ENCODE assay signal across 18 cellular contexts in genomic region chr5:125595095-125595494, GRCh38.
A peak's percentile ranks its signal among the peaks of the same experiment; 100 is the strongest.
DNase-seq lines count a peak whose midpoint lies in the region; ATAC-seq and TF ChIP-seq lines count a peak whose summit lies in the region.
"Had no signal": no experiment of that assay in that cellular context is flagged by ENCODE, and none has a peak within 500 bp of the region (broad histone marks: within the 10 kb centered on the region; RNA-seq: fewer than 3 reads in every experiment).

No MANE protein-coding gene starts in this region.

- H3K36me3 ChIP-seq in colonic mucosa, result no peaks in the 10 kb centered on the region
- H3K36me3 ChIP-seq in CD8-positive, alpha-beta memory T cell (ENCODE audit: insufficient read depth, low read length), result no peaks in the 10 kb centered on the region
- H3K36me3 ChIP-seq: tibial artery had no signal

- H3K9me3 ChIP-seq in colonic mucosa, result no peaks in the 10 kb centered on the region
- no peaks in the 10 kb centered on the region for H3K9me3 ChIP-seq in CD8-positive, alpha-beta memory T cell (ENCODE audit: low read length)
- H3K9me3 ChIP-seq: tibial artery had no signal

- intact Hi-C loops in colonic mucosa (cut with DNase I), result no loop called here
- intact Hi-C loops in sciatic nerve (cut with DNase I), result no loop called here

- DNase-seq in Ammon's horn (ENCODE audit: low spot score) (peak; percentile 80), colonic mucosa (peak; percentile 42), sciatic nerve (ENCODE audit: low spot score) (no peak), EL (no peak)
- DNase-seq in CD8-positive, alpha-beta memory T cell, result no peak
- DNase-seq: activated CD4-positive, alpha-beta T cell treated with anti-CD3 and anti-CD28 coated beads, Interleukin-2, amount 50 U/mL, for 1 hour; DMS 273 treated with DMSO at 0.1 percent for 48 hours; NCI-H1694; NCI-H526 treated with DMSO at 0.1 percent for 48 hours; tibial artery had no signal

- H3K27me3 ChIP-seq in colonic mucosa (no peaks in the 10 kb centered on the region), layer of hippocampus (ENCODE audit: control insufficient read depth, insufficient read depth, low read length) (no peaks in the 10 kb centered on the region)
- no peaks in the 10 kb centered on the region for H3K27me3 ChIP-seq in CD8-positive, alpha-beta memory T cell (ENCODE audit: insufficient read depth, low read length, poor library complexity, severe bottlenecking)
- H3K27me3 ChIP-seq: tibial artery had no signal

- no peaks in the 10 kb centered on the region for H3K27me3 Mint-ChIP-seq in CD8-positive, alpha-beta memory T cell

- CTCF ChIA-PET in CD8-positive, alpha-beta memory T cell (lab: Charles Lee), result no interaction called here

- no peaks in the 10 kb centered on the region for H3K4me1 Mint-ChIP-seq in CD8-positive, alpha-beta memory T cell

- peaks cover 0 to 10% (median 5%) of the 10 kb centered on the region in 5 donors for H3K9me3 Mint-ChIP-seq in CD8-positive, alpha-beta memory T cell

- ATAC-seq in sciatic nerve, result peak; percentile 61
- ATAC-seq in GM18519 (IDR thresholded peaks at IDR 0.05; ENCODE audit: low FRiP score, unreplicated experiment), result no peak
- no peak for ATAC-seq in GM21825 (IDR thresholded peaks at IDR 0.05; ENCODE audit: unreplicated experiment)

- TF ChIP-seq CTCF in colonic mucosa (IDR thresholded peaks at IDR 0.05), result no peak

- H3K27ac ChIP-seq in colonic mucosa (no peak overlapping the region), layer of hippocampus (ENCODE audit: low read depth, low read length) (peak overlapping the region; percentile 44)
- no peak overlapping the region for H3K27ac ChIP-seq in CD8-positive, alpha-beta memory T cell (ENCODE audit: low read depth, low read length)
- H3K27ac ChIP-seq: RWPE1, tibial artery had no signal

- no peak overlapping the region for H3K9ac ChIP-seq in colonic mucosa (ENCODE audit: low read depth in 2 of 2, low read length in 2 of 2)

- H3K4me1 ChIP-seq in colonic mucosa, result no peaks in the 10 kb centered on the region
- H3K4me1 ChIP-seq in CD8-positive, alpha-beta memory T cell (ENCODE audit: insufficient read depth, low read length), result no peaks in the 10 kb centered on the region
- H3K4me1 ChIP-seq: tibial artery had no signal

- no peak overlapping the region for H3K27ac Mint-ChIP-seq in CD8-positive, alpha-beta memory T cell
- H3K27ac Mint-ChIP-seq: activated T-helper 2 cell treated with anti-CD3 and anti-CD28 coated beads, Interferon-gamma antibody, Interleukin-2, Interleukin-4, amounts not matched to agents 10 μg/mL and 5 μg/mL and 100 μg/mL, durations not matched to agents 14 hours and 24 hours and 36 hours; T-helper 2 cell treated with Interferon-gamma antibody and Interleukin-4, amounts not matched to agents 5 μg/mL and 100 μg/mL, for 36 hours had no signal

- H3K4me3 ChIP-seq in colonic mucosa, result no peak overlapping the region
- no peak overlapping the region for H3K4me3 ChIP-seq in CD8-positive, alpha-beta memory T cell (ENCODE audit: low read length)
- H3K4me3 ChIP-seq: skin epidermis, tibial artery had no signal

- no peak overlapping the region for H3K4me3 Mint-ChIP-seq in CD8-positive, alpha-beta memory T cell
- H3K4me3 Mint-ChIP-seq: T-helper 2 cell treated with Interferon-gamma antibody and Interleukin-4, amounts not matched to agents 5 μg/mL and 100 μg/mL, for 36 hours had no signal

- no peaks in the 10 kb centered on the region for H3K36me3 Mint-ChIP-seq in CD8-positive, alpha-beta memory T cell
- H3K36me3 Mint-ChIP-seq: brain had no signal

- POLR2A ChIA-PET in CD8-positive, alpha-beta memory T cell (lab: Charles Lee), result no interaction called here

Comparison
In these comparisons a context has a peak if more than half of its experiments do, and no peak if none do; other contexts are left out.
1. DNase-seq: peak in Ammon's horn (single experiment) and colonic mucosa (single experiment); none in sciatic nerve (single experiment), EL (single experiment) and CD8-positive, alpha-beta memory T cell (0 of 5).